ENCODE assay signal across 16 cellular contexts in genomic region chr13:112791662-112792440, GRCh38.
DNase-seq lines count a peak whose midpoint lies in the region; ATAC-seq and TF ChIP-seq lines count a peak whose summit lies in the region.
"Had no signal": no experiment of that assay in that cellular context is flagged by ENCODE, and none has a peak within 500 bp of the region (broad histone marks: within the 10 kb centered on the region; RNA-seq: fewer than 3 reads in every experiment).

No MANE protein-coding gene starts in this region.

- H3K36me3 Mint-ChIP-seq in CD4-positive, CD25-positive, alpha-beta regulatory T cell: peaks cover 21% of the 10 kb centered on the region

- H3K9me3 Mint-ChIP-seq in CD4-positive, CD25-positive, alpha-beta regulatory T cell: no peaks in the 10 kb centered on the region
- H3K9me3 Mint-ChIP-seq: activated T-cell treated with anti-CD3 and anti-CD28 coated beads, Interleukin-2, amount 50 U/mL, for 72 hours; stimulated activated memory B cell treated with anti-CD40 and anti-IgM and Interleukin-4, amounts not matched to agents 10 μg/mL and 1 μg/mL and 100 μg/mL, for 72 hours had no signal

- no peak overlapping the region for H3K4me3 Mint-ChIP-seq in CD4-positive, CD25-positive, alpha-beta regulatory T cell
- H3K4me3 Mint-ChIP-seq: activated T-cell treated with anti-CD3 and anti-CD28 coated beads, Interleukin-2, amount 50 U/mL, for 72 hours; stimulated activated memory B cell treated with anti-CD40 and anti-IgM and Interleukin-4, amounts not matched to agents 10 μg/mL and 1 μg/mL and 100 μg/mL, for 72 hours had no signal

- peaks cover 4 to 8% (median 6%) of the 10 kb centered on the region in 4 donors for H3K4me1 Mint-ChIP-seq in CD4-positive, CD25-positive, alpha-beta regulatory T cell
- H3K4me1 Mint-ChIP-seq: stimulated activated memory B cell treated with anti-CD40 and anti-IgM and Interleukin-4, amounts not matched to agents 10 μg/mL and 1 μg/mL and 100 μg/mL, for 72 hours had no signal

- peak overlapping the region in 2 of 3 donors; percentile 39 to 54 for H3K27ac Mint-ChIP-seq in CD4-positive, CD25-positive, alpha-beta regulatory T cell
- H3K27ac Mint-ChIP-seq: activated T-cell treated with anti-CD3 and anti-CD28 coated beads, Interleukin-2, amount 50 U/mL, for 72 hours; stimulated activated memory B cell treated with anti-CD40 and anti-IgM and Interleukin-4, amounts not matched to agents 10 μg/mL and 1 μg/mL and 100 μg/mL, for 72 hours had no signal

- no peaks in the 10 kb centered on the region for H3K27me3 Mint-ChIP-seq in CD4-positive, CD25-positive, alpha-beta regulatory T cell
- H3K27me3 Mint-ChIP-seq: stimulated activated memory B cell treated with anti-CD40 and anti-IgM and Interleukin-4, amounts not matched to agents 10 μg/mL and 1 μg/mL and 100 μg/mL, for 72 hours had no signal

- ATAC-seq in CD4-positive, CD25-positive, alpha-beta regulatory T cell (ENCODE audit: low read depth in 2 of 2): no peak
- ATAC-seq in lower lobe of right lung (peak; percentile 95 to 96), GM19035 (IDR thresholded peaks at IDR 0.05; ENCODE audit: unreplicated experiment) (no peak), HG02610 (IDR thresholded peaks at IDR 0.05; ENCODE audit: unreplicated experiment) (no peak), HG02884 (IDR thresholded peaks at IDR 0.05; ENCODE audit: unreplicated experiment) (no peak)
- ATAC-seq: activated T-cell treated with anti-CD3 and anti-CD28 coated beads, Interleukin-2, amount 50 U/mL, for 72 hours; stimulated activated memory B cell treated with anti-CD40 and anti-IgM and Interleukin-4, amounts not matched to agents 10 μg/mL and 1 μg/mL and 100 μg/mL, for 72 hours had no signal

- H3K36me3 ChIP-seq in CD4-positive, CD25-positive, alpha-beta regulatory T cell (ENCODE audit: control insufficient read depth, insufficient read depth, low read length): peaks cover 4% of the 10 kb centered on the region
- peaks cover 12% of the 10 kb centered on the region for H3K36me3 ChIP-seq in lower lobe of right lung

- no peaks in the 10 kb centered on the region for H3K27me3 ChIP-seq in CD4-positive, CD25-positive, alpha-beta regulatory T cell (ENCODE audit: control insufficient read depth, insufficient read depth, low read length)
- H3K27me3 ChIP-seq in lower lobe of right lung (ENCODE audit: low read depth): no peaks in the 10 kb centered on the region

- no peak overlapping the region for H3K4me3 ChIP-seq in CD4-positive, CD25-positive, alpha-beta regulatory T cell (ENCODE audit: low read depth, low read length)
- H3K4me3 ChIP-seq in lower lobe of right lung: peak overlapping the region; percentile 25

- no peak for TF ChIP-seq CTCF in lower lobe of right lung (IDR thresholded peaks at IDR 0.05)

- no peak for DNase-seq in CD4-positive, CD25-positive, alpha-beta regulatory T cell
- DNase-seq in DMS53 treated with DMSO at 0.1 percent for 48 hours (lab: John Stamatoyannopoulos, UW; ENCODE audit: unreplicated experiment) (peak; percentile 75), NCI-H510A treated with DMSO at 0.1 percent for 48 hours (lab: John Stamatoyannopoulos, UW) (peak; percentile 97), lower lobe of right lung (peak; percentile 90), NCI-H2171 treated with DMSO at 0.1 percent for 48 hours (lab: John Stamatoyannopoulos, UW) (no peak)
- DNase-seq: activated CD4-positive, CD25-positive, alpha-beta regulatory T cell treated with anti-CD3 and anti-CD28 coated beads, Interleukin-2, amount 50 U/mL, for 72 hours; activated T-cell treated with anti-CD3 and anti-CD28 coated beads, Interleukin-2, amount 50 U/mL, for 72 hours; effector CD4-positive, alpha-beta T cell; foreskin fibroblast; retina; stimulated activated CD4-positive, alpha-beta T cell treated with anti-CD3 and anti-CD28 coated beads, Interleukin-2, amount 100 ng/mL, for 48 hours; T-helper 1 cell had no signal

- H3K9me3 ChIP-seq in CD4-positive, CD25-positive, alpha-beta regulatory T cell (ENCODE audit: control insufficient read depth in 2 of 2, low read length in 2 of 2): no peaks in the 10 kb centered on the region
- no peaks in the 10 kb centered on the region for H3K9me3 ChIP-seq in lower lobe of right lung

- H3K27ac ChIP-seq in CD4-positive, CD25-positive, alpha-beta regulatory T cell (ENCODE audit: insufficient read depth, low read length, poor library complexity, severe bottlenecking): no peak overlapping the region
- peak overlapping the region; percentile 86 for H3K27ac ChIP-seq in lower lobe of right lung

- intact Hi-C loops in lower lobe of right lung (cut with DNase I): no loop called here

- no peaks in the 10 kb centered on the region for H3K4me1 ChIP-seq in CD4-positive, CD25-positive, alpha-beta regulatory T cell (ENCODE audit: control insufficient read depth, insufficient read depth, low read length, poor library complexity, severe bottlenecking)
- peaks cover 41% of the 10 kb centered on the region for H3K4me1 ChIP-seq in lower lobe of right lung

Comparison
In these comparisons a context has a peak if more than half of its experiments do, and no peak if none do; other contexts are left out.
1. ATAC-seq: peak in lower lobe of right lung (2 of 2); none in CD4-positive, CD25-positive, alpha-beta regulatory T cell (0 of 2), GM19035 (single experiment), HG02610 (single experiment) and HG02884 (single experiment).
2. DNase-seq: peak in DMS53 treated with DMSO at 0.1 percent for 48 hours (single experiment), NCI-H510A treated with DMSO at 0.1 percent for 48 hours (single experiment) and lower lobe of right lung (single experiment); none in CD4-positive, CD25-positive, alpha-beta regulatory T cell (0 of 3) and NCI-H2171 treated with DMSO at 0.1 percent for 48 hours (single experiment).